ENCODE assay signal across 1 cellular context in the genomic region with DNA sequence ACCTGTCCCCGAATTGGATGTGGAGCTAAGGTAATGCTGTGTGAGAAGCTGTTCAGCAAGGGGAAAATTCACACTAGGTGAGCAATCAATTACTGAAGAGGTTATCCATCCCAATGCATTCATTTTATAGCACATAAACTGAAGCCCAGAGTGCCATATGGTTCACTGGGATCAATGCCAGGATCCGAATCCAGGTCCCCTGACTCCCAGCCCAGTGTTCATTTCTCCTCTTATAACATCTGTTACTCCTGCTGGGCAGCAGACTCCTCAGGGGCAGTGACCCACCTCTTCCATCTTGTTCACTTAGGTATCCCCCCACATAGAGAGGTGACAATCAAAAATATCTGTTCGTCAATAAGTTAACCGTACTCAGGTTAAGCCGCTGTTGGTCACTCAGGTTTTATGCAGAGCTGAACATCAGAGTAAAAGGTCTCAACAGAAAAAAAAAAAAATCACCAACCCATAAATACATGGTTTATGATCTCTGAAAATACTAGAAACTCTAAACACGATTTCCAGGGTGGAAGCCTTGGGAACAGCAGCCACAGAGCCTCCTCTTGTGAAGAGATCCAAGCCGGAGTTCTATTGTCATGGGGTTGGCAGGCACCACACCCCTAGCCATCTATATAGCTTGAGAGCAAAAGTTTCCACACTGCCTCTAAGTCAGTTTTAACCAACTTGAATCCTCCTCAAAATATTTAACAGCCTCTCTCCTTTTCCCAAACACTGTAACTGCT.
TF ChIP-seq lines count a peak whose summit lies in the region.

No MANE protein-coding gene starts in this region.

TF ChIP-seq in GM23338, 12 proteins besides CTCF, POLR2A, EP300 and RAD21 (continued from another document):
- TF ChIP-seq, protein P1, sequence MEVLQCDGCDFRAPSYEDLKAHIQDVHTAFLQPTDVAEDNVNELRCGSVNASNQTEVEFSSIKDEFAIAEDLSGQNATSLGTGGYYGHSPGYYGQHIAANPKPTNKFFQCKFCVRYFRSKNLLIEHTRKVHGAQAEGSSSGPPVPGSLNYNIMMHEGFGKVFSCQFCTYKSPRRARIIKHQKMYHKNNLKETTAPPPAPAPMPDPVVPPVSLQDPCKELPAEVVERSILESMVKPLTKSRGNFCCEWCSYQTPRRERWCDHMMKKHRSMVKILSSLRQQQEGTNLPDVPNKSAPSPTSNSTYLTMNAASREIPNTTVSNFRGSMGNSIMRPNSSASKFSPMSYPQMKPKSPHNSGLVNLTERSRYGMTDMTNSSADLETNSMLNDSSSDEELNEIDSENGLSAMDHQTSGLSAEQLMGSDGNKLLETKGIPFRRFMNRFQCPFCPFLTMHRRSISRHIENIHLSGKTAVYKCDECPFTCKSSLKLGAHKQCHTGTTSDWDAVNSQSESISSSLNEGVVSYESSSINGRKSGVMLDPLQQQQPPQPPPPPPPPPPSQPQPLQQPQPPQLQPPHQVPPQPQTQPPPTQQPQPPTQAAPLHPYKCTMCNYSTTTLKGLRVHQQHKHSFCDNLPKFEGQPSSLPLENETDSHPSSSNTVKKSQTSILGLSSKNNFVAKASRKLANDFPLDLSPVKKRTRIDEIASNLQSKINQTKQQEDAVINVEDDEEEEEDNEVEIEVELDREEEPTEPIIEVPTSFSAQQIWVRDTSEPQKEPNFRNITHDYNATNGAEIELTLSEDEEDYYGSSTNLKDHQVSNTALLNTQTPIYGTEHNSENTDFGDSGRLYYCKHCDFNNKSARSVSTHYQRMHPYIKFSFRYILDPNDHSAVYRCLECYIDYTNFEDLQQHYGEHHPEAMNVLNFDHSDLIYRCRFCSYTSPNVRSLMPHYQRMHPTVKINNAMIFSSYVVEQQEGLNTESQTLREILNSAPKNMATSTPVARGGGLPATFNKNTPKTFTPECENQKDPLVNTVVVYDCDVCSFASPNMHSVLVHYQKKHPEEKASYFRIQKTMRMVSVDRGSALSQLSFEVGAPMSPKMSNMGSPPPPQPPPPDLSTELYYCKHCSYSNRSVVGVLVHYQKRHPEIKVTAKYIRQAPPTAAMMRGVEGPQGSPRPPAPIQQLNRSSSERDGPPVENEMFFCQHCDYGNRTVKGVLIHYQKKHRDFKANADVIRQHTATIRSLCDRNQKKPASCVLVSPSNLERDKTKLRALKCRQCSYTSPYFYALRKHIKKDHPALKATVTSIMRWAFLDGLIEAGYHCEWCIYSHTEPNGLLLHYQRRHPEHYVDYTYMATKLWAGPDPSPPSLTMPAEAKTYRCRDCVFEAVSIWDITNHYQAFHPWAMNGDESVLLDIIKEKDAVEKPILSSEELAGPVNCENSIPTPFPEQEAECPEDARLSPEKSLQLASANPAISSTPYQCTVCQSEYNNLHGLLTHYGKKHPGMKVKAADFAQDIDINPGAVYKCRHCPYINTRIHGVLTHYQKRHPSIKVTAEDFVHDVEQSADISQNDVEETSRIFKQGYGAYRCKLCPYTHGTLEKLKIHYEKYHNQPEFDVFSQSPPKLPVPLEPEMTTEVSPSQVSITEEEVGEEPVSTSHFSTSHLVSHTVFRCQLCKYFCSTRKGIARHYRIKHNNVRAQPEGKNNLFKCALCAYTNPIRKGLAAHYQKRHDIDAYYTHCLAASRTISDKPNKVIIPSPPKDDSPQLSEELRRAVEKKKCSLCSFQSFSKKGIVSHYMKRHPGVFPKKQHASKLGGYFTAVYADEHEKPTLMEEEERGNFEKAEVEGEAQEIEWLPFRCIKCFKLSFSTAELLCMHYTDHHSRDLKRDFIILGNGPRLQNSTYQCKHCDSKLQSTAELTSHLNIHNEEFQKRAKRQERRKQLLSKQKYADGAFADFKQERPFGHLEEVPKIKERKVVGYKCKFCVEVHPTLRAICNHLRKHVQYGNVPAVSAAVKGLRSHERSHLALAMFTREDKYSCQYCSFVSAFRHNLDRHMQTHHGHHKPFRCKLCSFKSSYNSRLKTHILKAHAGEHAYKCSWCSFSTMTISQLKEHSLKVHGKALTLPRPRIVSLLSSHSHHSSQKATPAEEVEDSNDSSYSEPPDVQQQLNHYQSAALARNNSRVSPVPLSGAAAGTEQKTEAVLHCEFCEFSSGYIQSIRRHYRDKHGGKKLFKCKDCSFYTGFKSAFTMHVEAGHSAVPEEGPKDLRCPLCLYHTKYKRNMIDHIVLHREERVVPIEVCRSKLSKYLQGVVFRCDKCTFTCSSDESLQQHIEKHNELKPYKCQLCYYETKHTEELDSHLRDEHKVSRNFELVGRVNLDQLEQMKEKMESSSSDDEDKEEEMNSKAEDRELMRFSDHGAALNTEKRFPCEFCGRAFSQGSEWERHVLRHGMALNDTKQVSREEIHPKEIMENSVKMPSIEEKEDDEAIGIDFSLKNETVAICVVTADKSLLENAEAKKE (CRISPR knock-in tag; IDR thresholded peaks at IDR 0.05), result no peak
- TF ChIP-seq NANOG (IDR thresholded peaks at IDR 0.05; ENCODE audit: borderline replicate concordance) (no peak), STAT1 (IDR thresholded peaks at IDR 0.05; ENCODE audit: unreplicated experiment) (no peak), ZNF114 (CRISPR knock-in tag; IDR thresholded peaks at IDR 0.05) (no peak)
